ENCODE assay signal across 8 cellular contexts in the genomic region with DNA sequence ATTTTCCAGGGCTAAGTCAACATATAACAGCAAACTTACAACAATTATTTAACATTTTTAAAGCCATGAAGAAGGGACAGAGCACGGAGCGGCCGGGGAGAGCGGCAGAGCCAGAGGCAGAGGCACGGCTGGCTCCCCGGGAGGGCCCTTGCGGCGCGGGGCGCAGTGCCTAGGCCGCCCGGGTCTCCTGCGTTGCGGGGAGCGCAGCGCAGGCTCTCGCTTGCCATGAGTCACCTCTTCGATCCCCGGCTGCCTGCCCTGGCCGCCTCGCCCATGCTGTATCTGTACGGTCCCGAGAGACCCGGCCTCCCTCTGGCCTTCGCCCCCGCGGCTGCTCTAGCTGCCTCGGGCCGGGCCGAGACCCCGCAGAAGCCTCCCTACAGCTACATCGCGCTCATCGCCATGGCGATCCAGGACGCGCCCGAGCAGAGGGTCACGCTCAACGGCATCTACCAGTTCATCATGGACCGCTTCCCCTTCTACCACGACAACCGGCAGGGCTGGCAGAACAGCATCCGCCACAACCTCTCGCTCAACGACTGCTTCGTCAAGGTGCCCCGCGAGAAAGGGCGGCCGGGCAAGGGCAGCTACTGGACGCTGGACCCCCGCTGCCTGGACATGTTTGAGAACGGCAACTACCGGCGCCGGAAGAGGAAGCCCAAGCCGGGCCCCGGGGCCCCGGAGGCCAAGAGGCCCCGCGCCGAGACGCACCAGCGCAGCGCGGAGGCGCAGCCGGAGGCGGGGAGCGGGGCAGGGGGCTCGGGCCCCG. TPM values are rescaled to one million over a fixed set of nuclear protein-coding genes. Genes with fewer than 3 reads are reported as not detected.
DNase-seq lines count a peak whose midpoint lies in the region; ATAC-seq, FAIRE-seq and TF ChIP-seq lines count a peak whose summit lies in the region.
"Had no signal": no experiment of that assay in that cellular context is flagged by ENCODE, and none has a peak within 500 bp of the region (broad histone marks: within the 10 kb centered on the region; RNA-seq: fewer than 3 reads in every experiment).

TSS of gene FOXL1 (plus strand) at position 51 of the 769 bp plus-strand sequence. CDS start at position 226, 175 bp downstream.

- no peaks in the 10 kb centered on the region for H3K79me2 ChIP-seq in keratinocyte (ENCODE audit: control insufficient read depth, insufficient read depth, low read length)

- no peak within 1 kb of the TSS for H3K9ac ChIP-seq in keratinocyte (ENCODE audit: control insufficient read depth, extremely low read depth, insufficient read depth, low read length)

- H3K27me3 ChIP-seq in keratinocyte (ENCODE audit: control insufficient read depth, extremely low read depth, insufficient read depth, low read length), result peaks cover 16% of the 10 kb centered on the region
- H3K27me3 ChIP-seq in thoracic aorta (replicated peaks; ENCODE audit: insufficient read depth), result no peaks in the 10 kb centered on the region

- ATAC-seq in thoracic aorta (ENCODE audit: insufficient number of reproducible peaks, low FRiP score, low read depth), result no peak

- dilution Hi-C loops in keratinocyte (cut with MboI; ENCODE audit: extremely low pct_ligation_motif_present, low sequenced_read_pairs), result no loop called here

- TF ChIP-seq CTCF in choroid plexus epithelial cell (conservative IDR thresholded peaks at IDR 0.05; ENCODE audit: low read depth, low read length) (no peak), keratinocyte (optimal IDR thresholded peaks at IDR 0.05 in 1 of 3, IDR thresholded peaks at IDR 0.05 in 1 of 3, conservative IDR thresholded peaks at IDR 0.05 in 1 of 3; ENCODE audit: extremely low read depth in 1 of 3, insufficient read depth in 2 of 3, low read length in 3 of 3) (no peak), thoracic aorta (IDR thresholded peaks at IDR 0.05) (no peak)

- H3K4me1 ChIP-seq in keratinocyte (ENCODE audit: control insufficient read depth, extremely low read depth, insufficient read depth, low read length) (peaks cover 15% of the 10 kb centered on the region), thoracic aorta (ENCODE audit: control insufficient read depth in 1 of 2, low read depth in 2 of 2) (peaks cover 25 to 81% of the 10 kb centered on the region in 2 donors)

- peak within 1 kb of the TSS; percentile 51 for H3K4me2 ChIP-seq in keratinocyte (ENCODE audit: control insufficient read depth, extremely low read depth, insufficient read depth, low read depth, low read length)

- H3K4me3 ChIP-seq in choroid plexus epithelial cell (ENCODE audit: low read depth, low read length) (peak within 1 kb of the TSS; percentile 64), keratinocyte (ENCODE audit: control insufficient read depth in 2 of 3, extremely low read depth in 1 of 3, insufficient read depth in 2 of 3, low read depth in 1 of 3, low read length in 3 of 3) (peak within 1 kb of the TSS in 2 of 3 experiments; percentile 23 to 43), thoracic aorta (peak within 1 kb of the TSS; percentile 76)

- H3K27ac ChIP-seq in keratinocyte (ENCODE audit: control insufficient read depth, insufficient read depth, low read length) (no peak within 1 kb of the TSS), thoracic aorta (peak within 1 kb of the TSS; percentile 91 to 97)

- no peaks in the 10 kb centered on the region for H3K36me3 ChIP-seq in keratinocyte (ENCODE audit: control insufficient read depth in 2 of 2, extremely low read depth in 1 of 2, insufficient read depth in 2 of 2, low read length in 2 of 2)
- H3K36me3 ChIP-seq in thoracic aorta, result no peaks in the 10 kb centered on the region

- no peaks in the 10 kb centered on the region for H3K9me3 ChIP-seq in keratinocyte (ENCODE audit: control insufficient read depth, low read depth, low read length)
- no peaks in the 10 kb centered on the region for H3K9me3 ChIP-seq in thoracic aorta

- no peaks in the 10 kb centered on the region for H4K20me1 ChIP-seq in keratinocyte (ENCODE audit: control insufficient read depth, extremely low read depth, insufficient read depth, low read length)

- peak within 1 kb of the TSS; percentile 62 for H2AFZ ChIP-seq in keratinocyte (ENCODE audit: control insufficient read depth, low read length)

- H3K9me1 ChIP-seq in keratinocyte (ENCODE audit: control insufficient read depth, extremely low read depth, insufficient read depth, low read length), result no peaks in the 10 kb centered on the region

- no peak for DNase-seq in NCI-H460 (ENCODE audit: extremely low read depth, low read depth)
- DNase-seq in choroid plexus epithelial cell (ENCODE audit: low read depth), result peak; percentile 73
- no peak for DNase-seq in keratinocyte (ENCODE audit: low read depth, low spot score)
- DNase-seq in thoracic aorta (ENCODE audit: low spot score), result no peak
- no peak for DNase-seq in DMS153 (lab: John Stamatoyannopoulos, UW)
- DNase-seq in activated gamma-delta T cell treated with Interleukin-2 at 50 U/mL for 16 hours, result no peak
- no peak for DNase-seq in HTR-8/SVneo (ENCODE audit: insufficient read length, low spot score)
- DNase-seq: NCI-H1092 treated with DMSO at 0.1 percent for 48 hours had no signal

- FAIRE-seq in keratinocyte (lab: Jason Lieb, UNC) (no peak), HTR-8/SVneo (lab: Jason Lieb, UNC) (no peak)

RNA-seq across cellular contexts. Expression of gene FOXL1, which starts in this region (rescaled TPM):
- total RNA-seq in NCI-H460 (2014; rRNA removed; shearing (Covaris generic)), result 10.8 and 11.3 TPM in 2 replicates
- polyA plus RNA-seq in NCI-H460 (2014; cell fraction: nucleus; rRNA removed), result 8.0 and 19.3 TPM in 2 replicates
- polyA plus RNA-seq in keratinocyte, result 0.10 to 0.13 TPM (median 0.11 TPM) in 3 replicates
- polyA plus RNA-seq in keratinocyte (2011; ENCODE audit: low read depth), result 0.11 TPM
- polyA plus RNA-seq in keratinocyte (2011; cell fraction: cytosol; rRNA removed), result 0.08 and 0.09 TPM in 2 replicates
- polyA plus RNA-seq in keratinocyte (2011; cell fraction: nucleus; rRNA removed), result 0.13 and 0.15 TPM in 2 replicates
- 0.11 and 0.24 TPM in 2 replicates for polyA plus RNA-seq in keratinocyte (2012; ENCODE audit: low replicate concordance)
- 0.07 TPM in 1 of 3 replicates, not detected in the others for polyA minus RNA-seq in keratinocyte
- not detected for polyA minus RNA-seq in keratinocyte (2011; cell fraction: cytosol; rRNA and poly(A)+ RNA removed)
- 0.11 and 0.23 TPM in 2 replicates for polyA minus RNA-seq in keratinocyte (2011; cell fraction: nucleus; rRNA and poly(A)+ RNA removed)
- total RNA-seq in thoracic aorta, result 10 to 100 TPM; 52.1 to 52.8 TPM
